6 cellular contexts compared by ENCODE assay signal in genomic region chr5:177304392-177305119, GRCh38. TPM values are rescaled to one million over a fixed set of nuclear protein-coding genes. Genes with fewer than 3 reads are reported as not detected.
A peak's percentile ranks its signal among the peaks of the same experiment; 100 is the strongest.
DNase-seq lines count a peak whose midpoint lies in the region; ATAC-seq, FAIRE-seq and TF ChIP-seq lines count a peak whose summit lies in the region.

No MANE protein-coding gene starts in this region.

- POLR2A ChIA-PET in activated naive CD8-positive, alpha-beta T cell treated with anti-CD3 and anti-CD28 coated beads, Interleukin-2, amount 10 ng/mL, durations not matched to agents 7 days and 5 days (lab: Charles Lee): interaction anchor here (1.3 to 6.5 kb wide), 3 partner anchors 7 to 122 kb away, joined by 4 to 51 read pairs (median 7); partner anchors contain the start of genes GRK6 and MXD3
- POLR2A ChIA-PET in naive thymus-derived CD8-positive, alpha-beta T cell (lab: Charles Lee): interaction anchor here (0.9 to 1.3 kb wide), 2 partner anchors 9 to 12 kb away, joined by 3 to 7 read pairs; no protein-coding TSS in a partner anchor

- FAIRE-seq in GM12891 (lab: Jason Lieb, UNC): no peak

- peaks cover 57% of the 10 kb centered on the region for H3K4me1 Mint-ChIP-seq in activated naive CD8-positive, alpha-beta T cell treated with anti-CD3 and anti-CD28 coated beads, Interleukin-2, amount 10 ng/mL, durations not matched to agents 7 days and 5 days
- peaks cover 35 to 75% (median 70%) of the 10 kb centered on the region in 4 donors for H3K4me1 Mint-ChIP-seq in naive thymus-derived CD8-positive, alpha-beta T cell

- peaks cover 30% of the 10 kb centered on the region for H3K36me3 Mint-ChIP-seq in activated naive CD8-positive, alpha-beta T cell treated with anti-CD3 and anti-CD28 coated beads, Interleukin-2, amount 10 ng/mL, durations not matched to agents 7 days and 5 days
- H3K36me3 Mint-ChIP-seq in naive thymus-derived CD8-positive, alpha-beta T cell: peaks cover 0 to 25% (median 7%) of the 10 kb centered on the region in 3 donors

- H3K4me3 Mint-ChIP-seq in activated naive CD8-positive, alpha-beta T cell treated with anti-CD3 and anti-CD28 coated beads, Interleukin-2, amount 10 ng/mL, durations not matched to agents 7 days and 5 days: peak overlapping the region; percentile 95
- peak overlapping the region; percentile 86 to 96 (median 92) for H3K4me3 Mint-ChIP-seq in naive thymus-derived CD8-positive, alpha-beta T cell

- DNase-seq in Jurkat, Clone E6-1 (ENCODE audit: low read depth, low spot score): no peak
- no peak for DNase-seq in activated naive CD8-positive, alpha-beta T cell treated with anti-CD3 and anti-CD28 coated beads, Interleukin-2, amount 10 ng/mL, durations not matched to agents 7 days and 5 days
- no peak for DNase-seq in naive thymus-derived CD8-positive, alpha-beta T cell
- no peak for DNase-seq in GM12891 (ENCODE audit: insufficient read length, low spot score)
- DNase-seq in NCI-H2171 (lab: John Stamatoyannopoulos, UW): no peak
- DNase-seq in NCI-H1092 (lab: John Stamatoyannopoulos, UW): no peak

- no peaks in the 10 kb centered on the region for H3K9me3 Mint-ChIP-seq in activated naive CD8-positive, alpha-beta T cell treated with anti-CD3 and anti-CD28 coated beads, Interleukin-2, amount 10 ng/mL, durations not matched to agents 7 days and 5 days
- no peaks in the 10 kb centered on the region for H3K9me3 Mint-ChIP-seq in naive thymus-derived CD8-positive, alpha-beta T cell

- H3K27me3 Mint-ChIP-seq in activated naive CD8-positive, alpha-beta T cell treated with anti-CD3 and anti-CD28 coated beads, Interleukin-2, amount 10 ng/mL, durations not matched to agents 7 days and 5 days: no peaks in the 10 kb centered on the region
- no peaks in the 10 kb centered on the region for H3K27me3 Mint-ChIP-seq in naive thymus-derived CD8-positive, alpha-beta T cell

- H3K27ac Mint-ChIP-seq in activated naive CD8-positive, alpha-beta T cell treated with anti-CD3 and anti-CD28 coated beads, Interleukin-2, amount 10 ng/mL, durations not matched to agents 7 days and 5 days: peak overlapping the region; percentile 88
- peak overlapping the region; percentile 37 to 94 (median 91) for H3K27ac Mint-ChIP-seq in naive thymus-derived CD8-positive, alpha-beta T cell

- no peak for ATAC-seq in activated naive CD8-positive, alpha-beta T cell treated with anti-CD3 and anti-CD28 coated beads, Interleukin-2, amount 10 ng/mL, durations not matched to agents 7 days and 5 days (ENCODE audit: low read depth)
- ATAC-seq in naive thymus-derived CD8-positive, alpha-beta T cell: no peak

- peak overlapping the region; percentile 59 for H3K4me3 ChIP-seq in Jurkat, Clone E6-1 (ENCODE audit: low read length)

- no peak for TF ChIP-seq POLR2A in GM12891 (IDR thresholded peaks at IDR 0.05; ENCODE audit: low read depth, low read length)

TF ChIP-seq in GM12891, 5 proteins besides CTCF, POLR2A, EP300 and RAD21:
- TF ChIP-seq POU2F2 (IDR thresholded peaks at IDR 0.05; ENCODE audit: low read depth, low read length) (no peak), PAX5 (IDR thresholded peaks at IDR 0.05; ENCODE audit: insufficient read depth, low read length, severe bottlenecking) (no peak), POLR2AphosphoS5 (IDR thresholded peaks at IDR 0.05; ENCODE audit: low read depth, low read length) (no peak)

RNA-seq across cellular contexts. Expression of gene PRELID1, which starts 1.0 kb away (rescaled TPM):
- polyA plus RNA-seq in Jurkat, Clone E6-1 (2012; ENCODE audit: insufficient read depth, insufficient read length): 276 TPM
- total RNA-seq in activated naive CD8-positive, alpha-beta T cell treated with anti-CD3 and anti-CD28 coated beads, Interleukin-2, amount 10 ng/mL, durations not matched to agents 7 days and 5 days: 100 to 1,000 TPM; 104 TPM
- 10 to 100 TPM; 54.2 to 61.4 TPM for total RNA-seq in naive thymus-derived CD8-positive, alpha-beta T cell
- polyA plus RNA-seq in naive thymus-derived CD8-positive, alpha-beta T cell: 100 to 1,000 TPM; 163 to 204 (median 180) TPM
- polyA plus RNA-seq in GM12891 (2012; ENCODE audit: low read depth, missing spikeins): 175 TPM

RNA-seq across cellular contexts. Expression of gene RAB24, which starts 1.0 kb away (rescaled TPM):
- polyA plus RNA-seq in Jurkat, Clone E6-1 (2012; ENCODE audit: insufficient read depth, insufficient read length): 34.7 TPM
- total RNA-seq in activated naive CD8-positive, alpha-beta T cell treated with anti-CD3 and anti-CD28 coated beads, Interleukin-2, amount 10 ng/mL, durations not matched to agents 7 days and 5 days: 10 to 100 TPM; 39.0 to 46.6 TPM
- total RNA-seq in naive thymus-derived CD8-positive, alpha-beta T cell: 10 to 100 TPM; 23.3 TPM
- polyA plus RNA-seq in naive thymus-derived CD8-positive, alpha-beta T cell: 10 to 100 TPM; 20.8 to 26.9 (median 26.1) TPM
- 28.4 TPM for polyA plus RNA-seq in GM12891 (2012; ENCODE audit: low read depth, missing spikeins)

RNA-seq across cellular contexts. Expression of gene MXD3, which starts 7.1 kb away (rescaled TPM):
- polyA plus RNA-seq in Jurkat, Clone E6-1 (2012; ENCODE audit: insufficient read depth, insufficient read length): 86.6 TPM
- 10 to 100 TPM; 85.0 to 94.0 TPM for total RNA-seq in activated naive CD8-positive, alpha-beta T cell treated with anti-CD3 and anti-CD28 coated beads, Interleukin-2, amount 10 ng/mL, durations not matched to agents 7 days and 5 days
- total RNA-seq in naive thymus-derived CD8-positive, alpha-beta T cell: 10 to 100 TPM; 13.6 to 18.1 TPM
- polyA plus RNA-seq in naive thymus-derived CD8-positive, alpha-beta T cell: 1 to 10 TPM in 1 of 3 donors, under 1 TPM in 2; 0.07 to 1.1 (median 0.44) TPM
- polyA plus RNA-seq in GM12891 (2012; ENCODE audit: low read depth, missing spikeins): 11.9 TPM

RNA-seq across cellular contexts. Expression of gene LMAN2, which starts 46.9 kb away (rescaled TPM):
- 104 TPM for polyA plus RNA-seq in Jurkat, Clone E6-1 (2012; ENCODE audit: insufficient read depth, insufficient read length)
- total RNA-seq in activated naive CD8-positive, alpha-beta T cell treated with anti-CD3 and anti-CD28 coated beads, Interleukin-2, amount 10 ng/mL, durations not matched to agents 7 days and 5 days: 100 to 1,000 TPM; 110 to 116 TPM
- 10 to 100 TPM; 77.1 to 89.0 TPM for total RNA-seq in naive thymus-derived CD8-positive, alpha-beta T cell
- 100 to 1,000 TPM; 212 to 243 (median 242) TPM for polyA plus RNA-seq in naive thymus-derived CD8-positive, alpha-beta T cell
- 139 TPM for polyA plus RNA-seq in GM12891 (2012; ENCODE audit: low read depth, missing spikeins)

RNA-seq across cellular contexts. Expression of gene RGS14, which starts 53.2 kb away (rescaled TPM):
- 47.1 TPM for polyA plus RNA-seq in Jurkat, Clone E6-1 (2012; ENCODE audit: insufficient read depth, insufficient read length)
- 100 to 1,000 TPM; 113 to 124 TPM for total RNA-seq in activated naive CD8-positive, alpha-beta T cell treated with anti-CD3 and anti-CD28 coated beads, Interleukin-2, amount 10 ng/mL, durations not matched to agents 7 days and 5 days
- total RNA-seq in naive thymus-derived CD8-positive, alpha-beta T cell: 100 to 1,000 TPM; 117 to 122 TPM
- polyA plus RNA-seq in naive thymus-derived CD8-positive, alpha-beta T cell: 10 to 100 TPM; 40.9 to 89.3 (median 45.9) TPM
- 43.2 TPM for polyA plus RNA-seq in GM12891 (2012; ENCODE audit: low read depth, missing spikeins)

Comparison
In these comparisons a context has a peak if more than half of its experiments do, and no peak if none do; other contexts are left out.
1. RNA of gene MXD3, which starts 7.1 kb away (total RNA-seq): 85.0 to 94.0 TPM in activated naive CD8-positive, alpha-beta T cell treated with anti-CD3 and anti-CD28 coated beads, Interleukin-2, amount 10 ng/mL, durations not matched to agents 7 days and 5 days; 13.6 to 18.1 TPM in naive thymus-derived CD8-positive, alpha-beta T cell; every median in the first group is over 4 times any median in the second.